ENCODE assay signal across 1 cellular context in genomic region chr10:3397846-3398245, GRCh38.
A peak's percentile ranks its signal among the peaks of the same experiment; 100 is the strongest.
TF ChIP-seq lines count a peak whose summit lies in the region.

No MANE protein-coding gene starts in this region.

TF ChIP-seq in HepG2, 621 proteins besides CTCF, POLR2A, EP300 and RAD21:
- 0 out of 2 replicates have a peak, but pooled peaks have one; percentile 21 for TF ChIP-seq EZH2 (conservative IDR thresholded peaks at IDR 0.05; ENCODE audit: low read depth, low read length)
- no peak for TF ChIP-seq KDM5B (CRISPR knock-in tag; IDR thresholded peaks at IDR 0.05; ENCODE audit: borderline replicate concordance)
- no peak for TF ChIP-seq NCOA5 (CRISPR knock-in tag; IDR thresholded peaks at IDR 0.05)
- no peak for TF ChIP-seq MAX (IDR thresholded peaks at IDR 0.05)
- no peak for TF ChIP-seq ZNF24 (IDR thresholded peaks at IDR 0.05)
- no peak for TF ChIP-seq KAT8 (CRISPR knock-in tag; IDR thresholded peaks at IDR 0.05)
